Comparison of ENCODE assay signal across 12 cellular contexts in the genomic region with DNA sequence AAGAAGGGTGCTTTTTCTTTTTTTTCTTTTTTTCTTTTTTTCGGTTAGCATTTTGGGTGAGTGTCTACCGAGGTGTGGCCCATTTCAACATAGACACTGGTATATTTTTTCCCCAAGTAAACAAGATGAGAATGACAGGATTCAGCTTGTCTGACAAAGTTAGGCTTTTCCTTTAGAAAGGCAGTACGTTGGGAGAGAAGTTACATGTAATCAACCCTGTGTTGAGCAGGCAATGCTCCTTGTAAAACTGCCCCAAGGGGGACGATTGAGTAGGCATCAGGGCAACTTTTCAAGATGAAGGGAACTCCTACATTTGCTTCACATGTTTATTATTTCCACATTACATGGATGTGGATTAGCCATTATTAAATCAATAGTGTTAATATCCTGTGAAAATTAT. TPM values are rescaled to one million over a fixed set of nuclear protein-coding genes. Genes with fewer than 3 reads are reported as not detected.
A peak's percentile ranks its signal among the peaks of the same experiment; 100 is the strongest.
DNase-seq lines count a peak whose midpoint lies in the region; ATAC-seq and TF ChIP-seq lines count a peak whose summit lies in the region.
"Had no signal": no experiment of that assay in that cellular context is flagged by ENCODE, and none has a peak within 500 bp of the region (broad histone marks: within the 10 kb centered on the region; RNA-seq: fewer than 3 reads in every experiment).

No MANE protein-coding gene starts in this region.

- 44% methylated on average over 4 of the region's 4 CpGs for WGBS in urinary bladder

- peaks cover 27 to 55% of the 10 kb centered on the region in 2 donors for H3K4me1 ChIP-seq in mucosa of rectum (ENCODE audit: control insufficient read depth in 2 of 2, insufficient read depth in 2 of 2, low read length in 2 of 2)
- no peaks in the 10 kb centered on the region for H3K4me1 ChIP-seq in urinary bladder (ENCODE audit: insufficient read depth)

- H3K36me3 ChIP-seq in mucosa of rectum (ENCODE audit: control insufficient read depth in 2 of 2, insufficient read depth in 2 of 2, low read length in 2 of 2): no peaks in the 10 kb centered on the region
- H3K36me3 ChIP-seq in urinary bladder (ENCODE audit: insufficient read depth): no peaks in the 10 kb centered on the region

- no peak overlapping the region for H3K27ac Mint-ChIP-seq in activated naive CD4-positive, alpha-beta T cell treated with anti-CD3 and anti-CD28 coated beads, Interleukin-2, amount 50 U/mL, for 24 hours
- H3K27ac Mint-ChIP-seq: activated T-helper 2 cell treated with anti-CD3 and anti-CD28 coated beads, Interferon-gamma antibody, Interleukin-2, Interleukin-4, amounts not matched to agents 10 μg/mL and 5 μg/mL and 100 μg/mL, durations not matched to agents 14 hours and 24 hours and 36 hours had no signal

- H3K4me3 ChIP-seq in coronary artery (peak overlapping the region; percentile 69), mucosa of rectum (ENCODE audit: low read length in 2 of 2) (peak overlapping the region; percentile 75 to 85), urinary bladder (ENCODE audit: low read depth, low read length) (peak overlapping the region; percentile 40)

- ATAC-seq in GM21737 (IDR thresholded peaks at IDR 0.05; ENCODE audit: unreplicated experiment): no peak

- H3K9me3 ChIP-seq in mucosa of rectum (ENCODE audit: control insufficient read depth in 2 of 2, low read length in 2 of 2): no peaks in the 10 kb centered on the region

- DNase-seq in activated naive CD4-positive, alpha-beta T cell treated with Interleukin-2 at 50 U/mL for 16 hours: no peak
- no peak for DNase-seq in coronary artery (ENCODE audit: low spot score)
- DNase-seq in NCI-H1930 (lab: John Stamatoyannopoulos, UW): no peak
- no peak for DNase-seq in C1 segment of cervical spinal cord (lab: John Stamatoyannopoulos, UW)
- DNase-seq: KG1, NCI-H526 treated with DMSO at 0.1 percent for 48 hours had no signal

- H3K36me3 Mint-ChIP-seq in activated naive CD4-positive, alpha-beta T cell treated with anti-CD3 and anti-CD28 coated beads, Interleukin-2, amount 50 U/mL, for 24 hours: no peaks in the 10 kb centered on the region

- H3K9me3 Mint-ChIP-seq in activated naive CD4-positive, alpha-beta T cell treated with anti-CD3 and anti-CD28 coated beads, Interleukin-2, amount 50 U/mL, for 24 hours: no peaks in the 10 kb centered on the region
- H3K9me3 Mint-ChIP-seq: activated T-helper 2 cell treated with anti-CD3 and anti-CD28 coated beads, Interferon-gamma antibody, Interleukin-2, Interleukin-4, amounts not matched to agents 10 μg/mL and 5 μg/mL and 100 μg/mL, durations not matched to agents 14 hours and 24 hours and 36 hours; neural crest cell had no signal

- H3K4me1 Mint-ChIP-seq in activated naive CD4-positive, alpha-beta T cell treated with anti-CD3 and anti-CD28 coated beads, Interleukin-2, amount 50 U/mL, for 24 hours: peaks cover 25% of the 10 kb centered on the region

- TF ChIP-seq CTCF in coronary artery (IDR thresholded peaks at IDR 0.05): no peak

- H3K27me3 ChIP-seq in mucosa of rectum (ENCODE audit: control insufficient read depth in 2 of 2, insufficient read depth in 2 of 2, low read length in 2 of 2): peaks cover 3 to 14% of the 10 kb centered on the region in 2 donors

- peak overlapping the region in 1 of 2 donors; percentile 69 for H3K9ac ChIP-seq in mucosa of rectum (ENCODE audit: low read depth in 1 of 2, low read length in 2 of 2)

- H3K27ac ChIP-seq in coronary artery: peak overlapping the region; percentile 79 to 86
- H3K27ac ChIP-seq in mucosa of rectum (ENCODE audit: low read depth in 2 of 2, low read length in 2 of 2): peak overlapping the region; percentile 84 to 89
- no peak overlapping the region for H3K27ac ChIP-seq in urinary bladder (ENCODE audit: low read depth)

- peak overlapping the region; percentile 8 for H3K4me3 Mint-ChIP-seq in activated naive CD4-positive, alpha-beta T cell treated with anti-CD3 and anti-CD28 coated beads, Interleukin-2, amount 50 U/mL, for 24 hours
- H3K4me3 Mint-ChIP-seq: neural crest cell had no signal

- H3K27me3 Mint-ChIP-seq in activated naive CD4-positive, alpha-beta T cell treated with anti-CD3 and anti-CD28 coated beads, Interleukin-2, amount 50 U/mL, for 24 hours: no peaks in the 10 kb centered on the region

RNA-seq across cellular contexts. Expression of gene EMP1, which starts 1.7 kb away (rescaled TPM):
- total RNA-seq in urinary bladder: 71.6 TPM
- polyA plus RNA-seq in urinary bladder: 139 TPM
